ENCODE assay signal across 28 cellular contexts in the genomic region with DNA sequence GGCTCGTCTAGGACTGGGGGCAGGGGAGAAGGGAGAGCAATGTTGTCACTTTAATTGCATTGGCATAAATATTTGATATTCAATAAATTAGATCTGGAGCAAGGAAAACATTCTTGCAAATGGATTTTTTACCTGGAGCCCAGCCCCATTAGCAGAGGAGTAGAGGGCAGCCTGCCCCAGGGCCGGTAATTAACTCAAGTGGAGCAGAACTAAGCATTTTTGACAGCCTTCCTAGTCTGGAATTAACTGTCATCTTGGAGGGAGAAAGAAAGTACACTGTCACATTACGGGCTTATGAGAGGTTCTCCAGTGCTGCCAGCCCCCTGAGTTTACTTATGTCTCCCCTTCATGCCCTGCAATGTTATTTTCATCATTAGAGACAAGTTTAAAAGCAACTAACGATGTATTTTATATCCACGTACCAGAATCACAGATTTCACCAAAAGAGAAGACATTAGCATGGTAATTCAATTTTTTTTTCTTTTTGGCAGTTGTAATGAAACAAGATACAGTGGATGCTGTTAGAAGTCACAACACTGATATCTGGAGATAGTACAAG.
A peak's percentile ranks its signal among the peaks of the same experiment; 100 is the strongest.
DNase-seq lines count a peak whose midpoint lies in the region; ATAC-seq and TF ChIP-seq lines count a peak whose summit lies in the region.
"Had no signal": no experiment of that assay in that cellular context is flagged by ENCODE, and none has a peak within 500 bp of the region (broad histone marks: within the 10 kb centered on the region; RNA-seq: fewer than 3 reads in every experiment).

No MANE protein-coding gene starts in this region.

- H3K9ac ChIP-seq in SK-N-SH (no peak overlapping the region), neuronal stem cell (ENCODE audit: low read depth, low read length, poor library complexity) (no peak overlapping the region), mesendoderm (ENCODE audit: low read length) (no peak overlapping the region)

- DNase-seq in DMS79 treated with DMSO at 0.1 percent for 48 hours (lab: John Stamatoyannopoulos, UW) (peak; percentile 43), DMS79 (lab: John Stamatoyannopoulos, UW) (no peak), NCI-H1105 (lab: John Stamatoyannopoulos, UW) (peak; percentile 33), SK-N-SH (peak; percentile 30), neuronal stem cell (ENCODE audit: low spot score) (peak; percentile 21), mesendoderm (no peak)
- no peak for DNase-seq in naive thymus-derived CD8-positive, alpha-beta T cell
- no peak for DNase-seq in activated naive CD4-positive, alpha-beta T cell (lab: John Stamatoyannopoulos, UW)
- DNase-seq: activated CD4-positive, alpha-beta T cell treated with anti-CD3 and anti-CD28 coated beads, Interleukin-2, amount 50 U/mL, for 4 hours; activated naive CD4-positive, alpha-beta T cell treated with anti-CD3 and anti-CD28 coated beads, Interleukin-2, amount 50 U/mL, for 16 hours; amniotic stem cell; brain microvascular endothelial cell; foreskin melanocyte; GOT3; heart left ventricle; islet precursor cell; left ventricle myocardium inferior; NCI-H1048; NCI-H1930; NCI-H345; NCI-H774; stomach; thyroid gland had no signal

- no peak overlapping the region for H3K18ac ChIP-seq in neuronal stem cell (ENCODE audit: low read length)
- no peak overlapping the region for H3K18ac ChIP-seq in mesendoderm (ENCODE audit: low read length)

- peak overlapping the region in 2 of 10 donors; percentile 33 to 35 for H3K27ac Mint-ChIP-seq in naive thymus-derived CD8-positive, alpha-beta T cell
- H3K27ac Mint-ChIP-seq: IgD-negative memory B cell had no signal

- peaks cover 0 to 3% (median 2%) of the 10 kb centered on the region in 3 donors for H3K36me3 Mint-ChIP-seq in naive thymus-derived CD8-positive, alpha-beta T cell
- H3K36me3 Mint-ChIP-seq: CD14-positive monocyte had no signal

- H3K9me3 Mint-ChIP-seq in naive thymus-derived CD8-positive, alpha-beta T cell = peaks cover 0 to 12% (median 4%) of the 10 kb centered on the region in 9 donors

- CTCF ChIA-PET in SK-N-SH (lab: Yijun Ruan, JAX) = interaction anchor here (1.1 to 1.9 kb wide), 2 partner anchors 17 to 35 kb away, joined by 4 to 6 read pairs; no protein-coding TSS in a partner anchor

- H4K8ac ChIP-seq in neuronal stem cell (ENCODE audit: low read depth, low read length) (no peak overlapping the region), mesendoderm (ENCODE audit: low read depth, low read length) (no peak overlapping the region)

- no peak overlapping the region for H2BK120ac ChIP-seq in neuronal stem cell (ENCODE audit: low read depth, low read length)
- no peak overlapping the region for H2BK120ac ChIP-seq in mesendoderm (ENCODE audit: low read depth, low read length)

- H3K14ac ChIP-seq in neuronal stem cell (ENCODE audit: low read length) = no peak overlapping the region

- H2BK12ac ChIP-seq in neuronal stem cell (ENCODE audit: low read length) = no peak overlapping the region

- H4K5ac ChIP-seq in mesendoderm (ENCODE audit: low read length) = no peak overlapping the region

- H2BK15ac ChIP-seq in neuronal stem cell (ENCODE audit: low read length) (no peak overlapping the region), mesendoderm (replicated peaks; ENCODE audit: low read depth) (no peak overlapping the region)

- H3K4me3 Mint-ChIP-seq in naive thymus-derived CD8-positive, alpha-beta T cell = no peak overlapping the region
- H3K4me3 Mint-ChIP-seq: CD14-positive monocyte had no signal

- POLR2A ChIA-PET in SK-N-SH (lab: Yijun Ruan, JAX) = no interaction called here
- POLR2A ChIA-PET in naive thymus-derived CD8-positive, alpha-beta T cell (lab: Charles Lee) = no interaction called here

- H3K4ac ChIP-seq in neuronal stem cell (ENCODE audit: low read length) (no peak overlapping the region), mesendoderm (ENCODE audit: low read depth, low read length) (no peak overlapping the region)

- H2AFZ ChIP-seq in SK-N-SH (ENCODE audit: low read depth) = no peak overlapping the region
- no peak overlapping the region for H2AFZ ChIP-seq in neuronal stem cell (ENCODE audit: low read length)

- H3K79me2 ChIP-seq in SK-N-SH (ENCODE audit: insufficient read depth) (no peaks in the 10 kb centered on the region), mesendoderm (ENCODE audit: control insufficient read depth, insufficient read depth, low read length) (no peaks in the 10 kb centered on the region)

- no peak overlapping the region for H3K23ac ChIP-seq in neuronal stem cell (ENCODE audit: low read depth, low read length, poor library complexity)
- H3K23ac ChIP-seq in mesendoderm (ENCODE audit: low read length) = no peak overlapping the region

- no peaks in the 10 kb centered on the region for H3F3A ChIP-seq in SK-N-SH (replicated peaks; ENCODE audit: insufficient read depth)

- no peak for TF ChIP-seq CTCF in SK-N-SH (IDR thresholded peaks at IDR 0.05)

- peaks cover 0 to 19% of the 10 kb centered on the region in 2 experiments; a peak in 2 of 4 replicates for H3K4me1 ChIP-seq in SK-N-SH (ENCODE audit: control insufficient read depth in 1 of 2, insufficient read depth in 2 of 2, low read depth in 1 of 2, low read length in 1 of 2)
- peaks cover 0 to 4% of the 10 kb centered on the region in 2 donors for H3K4me1 ChIP-seq in neuronal stem cell (ENCODE audit: control insufficient read depth in 2 of 2, insufficient read depth in 1 of 2, low read depth in 1 of 2, low read length in 2 of 2)
- no peaks in the 10 kb centered on the region for H3K4me1 ChIP-seq in mesendoderm (ENCODE audit: control insufficient read depth, low read depth, low read length)
- H3K4me1 ChIP-seq: heart left ventricle, left ventricle myocardium inferior, stomach, thyroid gland had no signal

- TF ChIP-seq RAD21 in SK-N-SH (IDR thresholded peaks at IDR 0.05; ENCODE audit: low read length) = no peak

- H2BK5ac ChIP-seq in neuronal stem cell (ENCODE audit: low read length) (no peak overlapping the region), mesendoderm (ENCODE audit: low read length) (no peak overlapping the region)

- H3K9me3 ChIP-seq in SK-N-SH (no peaks in the 10 kb centered on the region; the same call in 1 of the 2 replicates), neuronal stem cell (replicated peaks in 1 of 2; ENCODE audit: control insufficient read depth in 2 of 2, insufficient read depth in 1 of 2, low read depth in 1 of 2, low read length in 2 of 2) (peaks cover 0 to 2% of the 10 kb centered on the region in 2 donors)
- H3K9me3 ChIP-seq: thyroid gland had no signal

- no peak overlapping the region for H2AK5ac ChIP-seq in neuronal stem cell (ENCODE audit: low read depth, low read length)
- no peak overlapping the region for H2AK5ac ChIP-seq in mesendoderm (ENCODE audit: low read length)

- H3K4me2 ChIP-seq in SK-N-SH (no peak overlapping the region), neuronal stem cell (ENCODE audit: insufficient read depth, low read length, poor library complexity, severe bottlenecking) (no peak overlapping the region), mesendoderm (ENCODE audit: low read length) (no peak overlapping the region)

- H3K4me1 Mint-ChIP-seq in naive thymus-derived CD8-positive, alpha-beta T cell = peaks cover 0 to 21% (median 12%) of the 10 kb centered on the region in 4 donors

- peaks cover 0 to 6% (median 4%) of the 10 kb centered on the region in 5 donors for H3K27me3 Mint-ChIP-seq in naive thymus-derived CD8-positive, alpha-beta T cell

- no peaks in the 10 kb centered on the region for H3K79me1 ChIP-seq in neuronal stem cell (ENCODE audit: low read depth, low read length)
- H3K79me1 ChIP-seq in mesendoderm (ENCODE audit: low read length) = no peaks in the 10 kb centered on the region

- H3K36me3 ChIP-seq in SK-N-SH (replicated peaks in 1 of 2; ENCODE audit: control insufficient read depth in 1 of 2, insufficient read depth in 2 of 2, low read length in 1 of 2) = no peaks in the 10 kb centered on the region
- H3K36me3 ChIP-seq in neuronal stem cell (replicated peaks in 1 of 2; ENCODE audit: control insufficient read depth in 2 of 2, insufficient read depth in 2 of 2, low read length in 2 of 2) = no peaks in the 10 kb centered on the region
- no peaks in the 10 kb centered on the region for H3K36me3 ChIP-seq in mesendoderm (ENCODE audit: control insufficient read depth, insufficient read depth, low read length)
- H3K36me3 ChIP-seq: brain microvascular endothelial cell, heart left ventricle, left ventricle myocardium inferior, stomach, thyroid gland had no signal

- H3K9me2 ChIP-seq in SK-N-SH = no peaks in the 10 kb centered on the region

- H3K27me3 ChIP-seq in SK-N-SH (ENCODE audit: insufficient read depth) (no peaks in the 10 kb centered on the region; the same call in 1 of the 2 replicates), neuronal stem cell (ENCODE audit: control insufficient read depth in 3 of 3, insufficient read depth in 3 of 3, low read depth in 1 of 3, low read length in 3 of 3) (peaks cover 0 to 17% (median 0%) of the 10 kb centered on the region in 3 experiments), mesendoderm (ENCODE audit: insufficient read depth, low read length, poor library complexity) (no peaks in the 10 kb centered on the region)
- H3K27me3 ChIP-seq: brain microvascular endothelial cell, thyroid gland had no signal

- 28% methylated on average over 5 of the region's 5 CpGs for whole genome bisulfite sequencing in SK-N-SH (ENCODE audit: low lambda C conversion rate)
- WGBS in neuronal stem cell (ENCODE audit: extremely low coverage in 2 of 2, insufficient read length in 2 of 2, insufficient replicate concordance in 1 of 2), 2 donors = no CpG with 5 or more reads among the region's 5 CpGs
- no CpG with 5 or more reads among the region's 5 CpGs for WGBS in mesendoderm (ENCODE audit: extremely low coverage, insufficient coverage, low lambda C conversion rate)

- ATAC-seq in naive thymus-derived CD8-positive, alpha-beta T cell = no peak
- ATAC-seq: heart left ventricle, sciatic nerve had no signal

- no peak overlapping the region for H3K56ac ChIP-seq in mesendoderm (ENCODE audit: low read length)

- H4K20me1 ChIP-seq in SK-N-SH (ENCODE audit: insufficient read depth) = no peaks in the 10 kb centered on the region

- TF ChIP-seq EP300 in SK-N-SH (IDR thresholded peaks at IDR 0.05; ENCODE audit: borderline replicate concordance in 1 of 2, low read depth in 1 of 2, low read length in 1 of 2) = no peak

- H3K4me3 ChIP-seq in SK-N-SH (ENCODE audit: low read depth in 2 of 2, low read length in 1 of 2) (no peak overlapping the region; a peak in 1 of 4 replicates), neuronal stem cell (ENCODE audit: low read length in 2 of 2) (no peak overlapping the region), mesendoderm (ENCODE audit: low read length) (no peak overlapping the region)
- H3K4me3 ChIP-seq: heart left ventricle, left ventricle myocardium inferior, stomach, thyroid gland had no signal

- H4K91ac ChIP-seq in neuronal stem cell (ENCODE audit: low read depth, low read length, poor library complexity) = no peak overlapping the region

- H3K27ac ChIP-seq in SK-N-SH (ENCODE audit: low read depth in 2 of 2, low read length in 1 of 2) (peak overlapping the region in 1 of 2 experiments; percentile 76; a peak in 2 of 4 replicates), neuronal stem cell (replicated peaks; ENCODE audit: low read length) (no peak overlapping the region), mesendoderm (ENCODE audit: low read depth, low read length) (no peak overlapping the region)
- H3K27ac ChIP-seq: 22Rv1, brain microvascular endothelial cell, heart left ventricle, left ventricle myocardium inferior, RWPE1, stomach, thyroid gland had no signal

TF ChIP-seq in SK-N-SH, 30 proteins besides CTCF, POLR2A, EP300 and RAD21 (continues in another document):
- no peak for TF ChIP-seq SMC3 (IDR thresholded peaks at IDR 0.05; ENCODE audit: low read depth, low read length)

Comparison
In these comparisons a context has a peak if more than half of its experiments do, and no peak if none do; other contexts are left out.
1. DNase-seq: peak in DMS79 treated with DMSO at 0.1 percent for 48 hours (single experiment), NCI-H1105 (single experiment), SK-N-SH (single experiment) and neuronal stem cell (single experiment); none in DMS79 (single experiment), naive thymus-derived CD8-positive, alpha-beta T cell (0 of 10), mesendoderm (single experiment) and activated naive CD4-positive, alpha-beta T cell (0 of 4).